In the genomic region with DNA sequence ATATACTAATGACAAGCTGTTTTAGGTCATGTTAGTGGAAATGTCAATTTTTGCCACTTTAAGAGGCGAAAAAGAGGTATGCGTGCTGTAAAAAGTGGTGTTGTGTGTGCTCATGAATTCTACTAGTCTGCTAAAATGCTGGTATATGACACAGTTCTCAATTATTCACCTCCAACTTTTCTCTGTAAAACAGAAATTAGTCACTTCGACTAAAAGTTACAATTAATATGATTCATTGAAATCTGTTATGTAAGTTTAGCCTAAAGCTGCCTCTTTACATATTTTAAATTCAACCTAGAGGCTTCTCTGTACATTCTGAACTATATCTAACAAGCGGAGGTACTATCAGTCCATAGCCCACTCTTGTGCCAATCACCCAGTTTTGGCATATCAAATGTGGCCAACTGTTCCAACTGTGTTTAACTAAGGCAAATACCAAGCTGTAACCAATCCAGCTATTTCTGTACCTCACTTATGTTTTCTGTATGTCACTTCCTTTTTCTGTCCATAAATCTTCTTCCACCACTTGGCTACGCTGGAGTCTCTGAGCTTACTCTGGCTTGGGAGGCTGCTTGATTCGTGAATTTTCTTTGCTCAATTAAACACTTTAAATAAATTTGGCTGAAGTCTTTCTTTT, we compare ENCODE assay signal across 2 cellular contexts.
A peak's percentile ranks its signal among the peaks of the same experiment; 100 is the strongest.
TF ChIP-seq lines count a peak whose summit lies in the region.

No MANE protein-coding gene starts in this region.

TF ChIP-seq in HEK293T, 16 proteins besides CTCF, POLR2A, EP300 and RAD21:
- TF ChIP-seq CTBP1 (IDR thresholded peaks at IDR 0.05; ENCODE audit: borderline replicate concordance) = no peak
- TF ChIP-seq PKNOX1 (IDR thresholded peaks at IDR 0.05) = peak; percentile 45; the same call in 1 of the 2 replicates

TF ChIP-seq in GM12878, 131 proteins besides CTCF, POLR2A, EP300 and RAD21:
- TF ChIP-seq, protein P1, sequence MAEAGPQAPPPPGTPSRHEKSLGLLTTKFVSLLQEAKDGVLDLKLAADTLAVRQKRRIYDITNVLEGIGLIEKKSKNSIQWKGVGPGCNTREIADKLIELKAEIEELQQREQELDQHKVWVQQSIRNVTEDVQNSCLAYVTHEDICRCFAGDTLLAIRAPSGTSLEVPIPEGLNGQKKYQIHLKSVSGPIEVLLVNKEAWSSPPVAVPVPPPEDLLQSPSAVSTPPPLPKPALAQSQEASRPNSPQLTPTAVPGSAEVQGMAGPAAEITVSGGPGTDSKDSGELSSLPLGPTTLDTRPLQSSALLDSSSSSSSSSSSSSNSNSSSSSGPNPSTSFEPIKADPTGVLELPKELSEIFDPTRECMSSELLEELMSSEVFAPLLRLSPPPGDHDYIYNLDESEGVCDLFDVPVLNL (IDR thresholded peaks at IDR 0.05; ENCODE audit: low read depth, low read length) = no peak
- TF ChIP-seq SPI1 (IDR thresholded peaks at IDR 0.05; ENCODE audit: borderline replicate concordance, insufficient read depth, low read depth, low read length) (peak; percentile 41; the same call in 1 of the 2 replicates), MYC (IDR thresholded peaks at IDR 0.05; ENCODE audit: insufficient read depth, insufficient read length, insufficient replicate concordance, low read length, severe bottlenecking) (no peak), ZNF207 (IDR thresholded peaks at IDR 0.05; ENCODE audit: borderline replicate concordance) (no peak), SMAD1 (IDR thresholded peaks at IDR 0.05; ENCODE audit: low read depth, partially characterized antibody) (no peak)
